ENCODE assay signal across 18 cellular contexts in the genomic region with DNA sequence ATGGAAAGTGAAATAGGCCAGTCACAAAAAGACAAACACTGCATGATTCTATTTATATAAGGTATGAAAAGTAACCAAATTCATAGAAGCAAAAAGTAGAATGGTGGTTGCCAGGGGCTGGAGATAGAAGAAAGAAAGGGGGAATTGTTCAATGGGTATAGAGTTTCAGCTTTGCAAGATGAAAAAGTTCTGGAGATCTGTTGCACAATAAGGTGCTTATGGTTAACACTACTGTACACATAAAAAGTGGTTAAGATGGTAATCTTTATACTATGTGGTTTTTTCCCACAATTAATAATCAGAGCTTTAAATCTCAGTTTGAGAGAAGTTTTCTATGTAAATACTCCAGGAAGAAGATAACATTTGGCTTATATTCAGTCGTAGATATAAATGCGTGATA.
DNase-seq lines count a peak whose midpoint lies in the region; ATAC-seq and TF ChIP-seq lines count a peak whose summit lies in the region.
"Had no signal": no experiment of that assay in that cellular context is flagged by ENCODE, and none has a peak within 500 bp of the region (broad histone marks: within the 10 kb centered on the region; RNA-seq: fewer than 3 reads in every experiment).

No MANE protein-coding gene starts in this region.

- H3K27ac ChIP-seq in A673 (ENCODE audit: low read depth, low read length, poor library complexity, severe bottlenecking), result peak overlapping the region; percentile 83
- peak overlapping the region; percentile 8 for H3K27ac ChIP-seq in PC-3 (ENCODE audit: low read length)
- H3K27ac ChIP-seq: BLaER1 treated with 17β-estradiol and CSF1 and Interleukin-3, amounts not matched to agents 10 nM and 100 nM; Peyer's patch had no signal

- no peaks in the 10 kb centered on the region for H3K79me2 ChIP-seq in PC-3 (ENCODE audit: low read length)

- H3K9me2 ChIP-seq in PC-3 (replicated peaks; ENCODE audit: low read length), result no peaks in the 10 kb centered on the region
- H3K9me2 ChIP-seq: SK-N-SH had no signal

- H2AFZ ChIP-seq in PC-3 (ENCODE audit: low read length), result no peak overlapping the region

- no peaks in the 10 kb centered on the region for H4K20me1 ChIP-seq in PC-3 (ENCODE audit: low read length)
- H4K20me1 ChIP-seq: BLaER1 treated with 17β-estradiol and CSF1 and Interleukin-3, amounts not matched to agents 10 nM and 100 nM had no signal

- H3F3A ChIP-seq in PC-3 (ENCODE audit: low read length, unreplicated experiment), result peaks cover 7% of the 10 kb centered on the region

- ATAC-seq in PC-3 (peak; percentile 77), GM21528 (IDR thresholded peaks at IDR 0.05; ENCODE audit: low FRiP score, unreplicated experiment) (no peak), GM21723 (IDR thresholded peaks at IDR 0.05; ENCODE audit: unreplicated experiment) (no peak)
- ATAC-seq: Right ventricle myocardium inferior had no signal

- CTCF ChIA-PET in A673 (lab: Charles Lee), result no interaction called here
- CTCF ChIA-PET in PC-3 (lab: Charles Lee), result no interaction called here

- DNase-seq in A673 (ENCODE audit: low spot score) (peak; percentile 28), H4 (ENCODE audit: low spot score) (peak; percentile 53), PC-3 (peak; percentile 76), fibroblast of villous mesenchyme (ENCODE audit: low read depth) (peak; percentile 81), cerebellar nuclear complex (lab: John Stamatoyannopoulos, UW) (no peak)
- no peak for DNase-seq in stimulated activated naive CD4-positive, alpha-beta T cell (lab: John Stamatoyannopoulos, UW)
- DNase-seq: GOT3, Karpas-422, MV-4-11, NCI-H1436 treated with DMSO at 0.1 percent for 48 hours, NCI-H2081, NCI-H82, Peyer's patch, SK-N-SH had no signal

- H3K4me1 ChIP-seq in A673 (ENCODE audit: insufficient read depth, low read length, poor library complexity, severe bottlenecking) (peaks cover 27% of the 10 kb centered on the region), PC-3 (ENCODE audit: insufficient read depth, low read length) (peaks cover 16% of the 10 kb centered on the region)
- H3K4me1 ChIP-seq: Peyer's patch had no signal

- H3K27me3 ChIP-seq in A673 (replicated peaks; ENCODE audit: insufficient read depth, low read depth, low read length, poor library complexity) (no peaks in the 10 kb centered on the region), PC-3 (ENCODE audit: low read length) (no peaks in the 10 kb centered on the region)
- H3K27me3 ChIP-seq: BLaER1 treated with 17β-estradiol and CSF1 and Interleukin-3, amounts not matched to agents 10 nM and 100 nM; Peyer's patch had no signal

- H3K36me3 ChIP-seq in A673 (ENCODE audit: insufficient read depth, low read length, poor library complexity, severe bottlenecking) (no peaks in the 10 kb centered on the region), PC-3 (ENCODE audit: low read depth, low read length) (no peaks in the 10 kb centered on the region)
- H3K36me3 ChIP-seq: BLaER1 treated with 17β-estradiol and CSF1 and Interleukin-3, amounts not matched to agents 10 nM and 100 nM; Peyer's patch had no signal

- no peak overlapping the region for H3K9ac ChIP-seq in PC-3 (ENCODE audit: low read length)
- H3K9ac ChIP-seq: BLaER1 treated with 17β-estradiol and CSF1 and Interleukin-3, amounts not matched to agents 10 nM and 100 nM; SK-N-SH had no signal

- POLR2A ChIA-PET in A673 (lab: Charles Lee; ENCODE audit: low non-redundant PET) (no interaction called here), PC-3 (lab: Charles Lee; ENCODE audit: unreplicated experiment) (interaction anchor here (0.6 kb wide), 1 partner anchor 200 kb away, joined by 20 read pairs; no protein-coding TSS in a partner anchor)

- TF ChIP-seq CTCF in A673 (conservative IDR thresholded peaks at IDR 0.05; ENCODE audit: low read depth, low read length), result no peak
- TF ChIP-seq CTCF in PC-3 (conservative IDR thresholded peaks at IDR 0.05; ENCODE audit: low read depth, low read length), result no peak
- TF ChIP-seq CTCF in fibroblast of villous mesenchyme (IDR thresholded peaks at IDR 0.05; ENCODE audit: insufficient read depth, low read depth, low read length), result no peak

- H3K9me3 ChIP-seq in A673 (ENCODE audit: low read depth, low read length, poor library complexity, severe bottlenecking), result peaks cover 3% of the 10 kb centered on the region
- no peaks in the 10 kb centered on the region for H3K9me3 ChIP-seq in PC-3 (ENCODE audit: low read length)
- H3K9me3 ChIP-seq: Peyer's patch, SK-N-SH had no signal

- H3K4me3 ChIP-seq in A673 (ENCODE audit: low read depth, low read length, poor library complexity, severe bottlenecking) (no peak overlapping the region), PC-3 (ENCODE audit: low read length) (no peak overlapping the region), fibroblast of villous mesenchyme (ENCODE audit: low read depth, low read length) (no peak overlapping the region)
- H3K4me3 ChIP-seq: BLaER1 treated with 17β-estradiol and CSF1 and Interleukin-3, amounts not matched to agents 10 nM and 100 nM; Peyer's patch had no signal

- intact Hi-C loops in A673 (cut with micrococcal nuclease; ENCODE audit: unreplicated experiment), result no loop called here
- intact Hi-C loops in PC-3 (cut with micrococcal nuclease), result no loop called here

- BruUV-seq in A673 (replicated peaks; lab: Mats Ljungman, UMichigan) (no TSS peak), PC-3 (replicated peaks; lab: Mats Ljungman, UMichigan) (no TSS peak)

- 0 out of 2 replicates have a peak overlapping the region, but pooled peaks have one; percentile 15 for H3K4me2 ChIP-seq in PC-3 (ENCODE audit: low read length)
- H3K4me2 ChIP-seq: SK-N-SH had no signal

Comparison
In these comparisons a context has a peak if more than half of its experiments do, and no peak if none do; other contexts are left out.
1. DNase-seq: peak in A673 (single experiment), H4 (single experiment), PC-3 (single experiment) and fibroblast of villous mesenchyme (single experiment); none in stimulated activated naive CD4-positive, alpha-beta T cell (0 of 6) and cerebellar nuclear complex (0 of 2).